Comparison of ENCODE assay signal across 8 cellular contexts in the genomic region with DNA sequence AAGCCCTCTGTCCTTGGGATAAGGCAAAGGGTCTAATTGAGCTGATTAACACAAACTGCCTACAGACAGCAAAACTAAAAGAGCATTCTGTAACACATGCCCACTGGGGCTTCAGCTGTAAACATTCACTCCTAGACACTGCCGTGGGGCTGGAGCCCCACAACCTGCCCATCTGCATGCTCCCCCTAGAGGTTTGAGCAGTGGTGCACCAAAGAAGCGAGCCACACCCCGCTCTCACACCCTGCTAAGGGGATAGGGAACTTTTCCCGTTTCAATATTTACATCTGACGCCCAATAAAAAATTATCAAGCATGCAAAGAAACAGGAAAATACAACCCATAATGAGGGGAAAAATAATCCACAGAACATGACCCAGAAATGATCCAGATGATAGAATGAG. TPM values are rescaled to one million over a fixed set of nuclear protein-coding genes. Genes with fewer than 3 reads are reported as not detected.
DNase-seq lines count a peak whose midpoint lies in the region; ATAC-seq, FAIRE-seq and TF ChIP-seq lines count a peak whose summit lies in the region.

No MANE protein-coding gene starts in this region.

- H3K4me1 Mint-ChIP-seq in endodermal cell = no peaks in the 10 kb centered on the region

- H3K27me3 Mint-ChIP-seq in endodermal cell (ENCODE audit: insufficient read depth) = peaks cover 2% of the 10 kb centered on the region

- 9% methylated on average over 5 of the region's 5 CpGs for whole genome bisulfite sequencing in A549 (ENCODE audit: missing lambda C conversion rate)
- 63% methylated on average over 5 of the region's 5 CpGs; no CpG with 5 or more reads in 1 of the 2 experiments for WGBS in endodermal cell (ENCODE audit: insufficient coverage in 1 of 2, insufficient read length in 1 of 2), 2 experiments

- H3K4me3 ChIP-seq in A549 (no peak overlapping the region), DOHH2 (ENCODE audit: low read length) (no peak overlapping the region), OCI-LY1 (ENCODE audit: low read depth, low read length, poor library complexity, severe bottlenecking) (no peak overlapping the region), endodermal cell (ENCODE audit: low read length) (no peak overlapping the region)

- H3K79me2 ChIP-seq in DOHH2 (ENCODE audit: control insufficient read depth, low read length) (no peaks in the 10 kb centered on the region), OCI-LY1 (ENCODE audit: insufficient read depth, low read length) (no peaks in the 10 kb centered on the region)

- H2AFZ ChIP-seq in OCI-LY1 (ENCODE audit: low read length) = no peak overlapping the region

- H3K27ac ChIP-seq in A549 (no peak overlapping the region), DOHH2 (ENCODE audit: low read depth, low read length) (no peak overlapping the region), OCI-LY1 (ENCODE audit: low read depth, low read length, poor library complexity, severe bottlenecking) (no peak overlapping the region), endodermal cell (ENCODE audit: low read depth, low read length) (no peak overlapping the region)

- H3K36me3 ChIP-seq in DOHH2 (ENCODE audit: control insufficient read depth, low read length) = no peaks in the 10 kb centered on the region
- no peaks in the 10 kb centered on the region for H3K36me3 ChIP-seq in OCI-LY1 (ENCODE audit: insufficient read depth, low read length)
- H3K36me3 ChIP-seq in endodermal cell (ENCODE audit: control insufficient read depth, insufficient read depth, low read length) = no peaks in the 10 kb centered on the region

- H3K9ac ChIP-seq in OCI-LY1 (ENCODE audit: low read length) (no peak overlapping the region), endodermal cell (ENCODE audit: extremely low read depth, low read length, poor library complexity, severe bottlenecking) (no peak overlapping the region)

- peak; percentile 45 for TF ChIP-seq CTCF in A549 (IDR thresholded peaks at IDR 0.05)
- TF ChIP-seq CTCF in DOHH2 (IDR thresholded peaks at IDR 0.05; ENCODE audit: low read depth, low read length, poor library complexity, severe bottlenecking) = peak; percentile 46
- peak; percentile 39; the same call in 1 of the 2 replicates for TF ChIP-seq CTCF in OCI-LY1 (IDR thresholded peaks at IDR 0.05; ENCODE audit: low read length)
- peak; percentile 64 for TF ChIP-seq CTCF in endodermal cell (conservative IDR thresholded peaks at IDR 0.05)

- TF ChIP-seq EP300 in A549 (IDR thresholded peaks at IDR 0.05) = no peak

- TF ChIP-seq POLR2A in A549 (IDR thresholded peaks at IDR 0.05; ENCODE audit: low read length) = no peak

- no peaks in the 10 kb centered on the region for H4K20me1 ChIP-seq in DOHH2 (ENCODE audit: control insufficient read depth, insufficient read depth, low read depth, low read length)
- no peaks in the 10 kb centered on the region for H4K20me1 ChIP-seq in OCI-LY1 (ENCODE audit: insufficient read depth, low read length)

- DNase-seq in A549 (ENCODE audit: low read depth in 1 of 2, low spot score in 1 of 2) (peak; percentile 17 to 32), endodermal cell (peak; percentile 58), pons (ENCODE audit: low spot score) (no peak), NCI-H2196 treated with DMSO at 0.1 percent for 48 hours (lab: John Stamatoyannopoulos, UW; ENCODE audit: unreplicated experiment) (no peak), DMS114 treated with DMSO at 0.1 percent for 48 hours (lab: John Stamatoyannopoulos, UW; ENCODE audit: unreplicated experiment) (no peak)

- H3K4me2 ChIP-seq in A549 (peak overlapping the region; percentile 66), DOHH2 (ENCODE audit: low read length) (no peak overlapping the region), OCI-LY1 (ENCODE audit: low read length) (no peak overlapping the region)

- no peak overlapping the region for H3K4me3 Mint-ChIP-seq in endodermal cell

- H3F3A ChIP-seq in DOHH2 (ENCODE audit: control insufficient read depth, insufficient read depth) = no peaks in the 10 kb centered on the region
- no peaks in the 10 kb centered on the region for H3F3A ChIP-seq in OCI-LY1 (ENCODE audit: insufficient read depth, low read length)

- ATAC-seq in A549 (peak; percentile 69 to 93; a peak in 5 of 6 replicates), HG03571 (IDR thresholded peaks at IDR 0.05; ENCODE audit: unreplicated experiment) (no peak)

- H3K36me3 Mint-ChIP-seq in endodermal cell (ENCODE audit: low read depth) = no peaks in the 10 kb centered on the region

- H3K4me1 ChIP-seq in A549 (peaks cover 10% of the 10 kb centered on the region), DOHH2 (ENCODE audit: control insufficient read depth, low read length) (no peaks in the 10 kb centered on the region), OCI-LY1 (ENCODE audit: insufficient read depth, low read length, severe bottlenecking) (no peaks in the 10 kb centered on the region), endodermal cell (ENCODE audit: control insufficient read depth, insufficient read depth, low read length) (no peaks in the 10 kb centered on the region)

- FAIRE-seq in A549 (lab: Jason Lieb, UNC) = no peak

- CTCF ChIA-PET in A549 (lab: Yijun Ruan, JAX) = interaction anchor here (0.6 to 9.5 kb wide), 25 partner anchors 9 to 264 kb away, joined by 3 to 142 read pairs (median 6); no protein-coding TSS in a partner anchor

- H3K27ac Mint-ChIP-seq in endodermal cell = no peak overlapping the region

- TF ChIP-seq RAD21 in A549 (conservative IDR thresholded peaks at IDR 0.05 in 1 of 2, IDR thresholded peaks at IDR 0.05 in 1 of 2) = peak; percentile 17 to 42; a peak in 3 of 5 replicates

- H3K9me3 Mint-ChIP-seq in endodermal cell = peaks cover 62% of the 10 kb centered on the region

- H3K27me3 ChIP-seq in DOHH2 (ENCODE audit: control insufficient read depth, low read length) (no peaks in the 10 kb centered on the region), OCI-LY1 (ENCODE audit: insufficient read depth, low read length) (no peaks in the 10 kb centered on the region), endodermal cell (ENCODE audit: control insufficient read depth, insufficient read depth, low read length, poor library complexity, severe bottlenecking) (no peaks in the 10 kb centered on the region)

- H3K9me2 ChIP-seq in DOHH2 (replicated peaks; ENCODE audit: control insufficient read depth, low read length) (no peaks in the 10 kb centered on the region), OCI-LY1 (ENCODE audit: low read depth, low read length) (no peaks in the 10 kb centered on the region)

- POLR2A ChIA-PET in A549 (lab: Yijun Ruan, JAX) = no interaction called here

- H3K9me3 ChIP-seq in A549 = no peaks in the 10 kb centered on the region
- no peaks in the 10 kb centered on the region for H3K9me3 ChIP-seq in DOHH2 (ENCODE audit: control insufficient read depth, insufficient read depth, low read length)
- H3K9me3 ChIP-seq in OCI-LY1 (ENCODE audit: low read length) = no peaks in the 10 kb centered on the region
- H3K9me3 ChIP-seq in endodermal cell (ENCODE audit: control insufficient read depth, low read length) = no peaks in the 10 kb centered on the region

TF ChIP-seq in A549, 52 proteins besides CTCF, POLR2A, EP300 and RAD21 (continues in another document):
- no peak for TF ChIP-seq FOSB (CRISPR knock-in tag; IDR thresholded peaks at IDR 0.05)
- TF ChIP-seq HEYL (CRISPR knock-in tag; IDR thresholded peaks at IDR 0.05) = no peak
- no peak for TF ChIP-seq JUN (IDR thresholded peaks at IDR 0.05)
- TF ChIP-seq TP53 (CRISPR knock-in tag; IDR thresholded peaks at IDR 0.05) = no peak
- TF ChIP-seq ZSCAN20 (CRISPR knock-in tag; IDR thresholded peaks at IDR 0.05) = no peak
- no peak for TF ChIP-seq BHLHE40 (IDR thresholded peaks at IDR 0.05; ENCODE audit: low read depth, low read length)
- TF ChIP-seq, protein P1, sequence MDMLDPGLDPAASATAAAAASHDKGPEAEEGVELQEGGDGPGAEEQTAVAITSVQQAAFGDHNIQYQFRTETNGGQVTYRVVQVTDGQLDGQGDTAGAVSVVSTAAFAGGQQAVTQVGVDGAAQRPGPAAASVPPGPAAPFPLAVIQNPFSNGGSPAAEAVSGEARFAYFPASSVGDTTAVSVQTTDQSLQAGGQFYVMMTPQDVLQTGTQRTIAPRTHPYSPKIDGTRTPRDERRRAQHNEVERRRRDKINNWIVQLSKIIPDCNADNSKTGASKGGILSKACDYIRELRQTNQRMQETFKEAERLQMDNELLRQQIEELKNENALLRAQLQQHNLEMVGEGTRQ (IDR thresholded peaks at IDR 0.05) = no peak

RNA-seq across cellular contexts. Expression of a gene that starts 46.9 kb away (rescaled TPM):
- polyA plus RNA-seq in A549 (2011; rRNA removed) (139 and 155 TPM in 2 replicates), A549 (2017; fragmentation: RNase III; extraction: RNeasy Plus Mini Kit Qiagen cat#74134 plus additional on column Dnase treatment) (147 to 153 TPM (median 149 TPM) in 3 replicates)
- polyA plus RNA-seq in A549 (2012; cell fraction: cytosol; rRNA removed) = 268 and 301 TPM in 2 replicates
- polyA plus RNA-seq in A549 (2012; cell fraction: nucleus; rRNA removed) = 255 and 270 TPM in 2 replicates
- 81.2 and 115 TPM in 2 replicates for polyA minus RNA-seq in A549 (2011; rRNA and poly(A)+ RNA removed)
- total RNA-seq in endodermal cell = 100 to 1,000 TPM; 107 to 120 TPM
- 82.5 TPM for polyA plus RNA-seq in endodermal cell (2013, experiment 1 of 2)
- polyA plus RNA-seq in endodermal cell (2013, experiment 2 of 2) = 79.4 TPM

RNA-seq across cellular contexts. Expression of a gene that starts 58.4 kb away (rescaled TPM):
- polyA plus RNA-seq in A549 (2011; rRNA removed) = 0.52 and 0.73 TPM in 2 replicates
- polyA plus RNA-seq in A549 (2012; cell fraction: cytosol; rRNA removed) = 0.24 and 0.29 TPM in 2 replicates
- 0.36 and 0.40 TPM in 2 replicates for polyA plus RNA-seq in A549 (2012; cell fraction: nucleus; rRNA removed)
- 0.96 to 1.5 TPM (median 1.1 TPM) in 3 replicates for polyA plus RNA-seq in A549 (2017; fragmentation: RNase III; extraction: RNeasy Plus Mini Kit Qiagen cat#74134 plus additional on column Dnase treatment)
- polyA minus RNA-seq in A549 (2011; rRNA and poly(A)+ RNA removed) = 0.29 and 0.68 TPM in 2 replicates
- total RNA-seq in endodermal cell = 1 to 10 TPM; 2.3 to 3.0 TPM
- polyA plus RNA-seq in endodermal cell (2013, experiment 1 of 2) = 1.8 TPM
- polyA plus RNA-seq in endodermal cell (2013, experiment 2 of 2) = 1.3 TPM

RNA-seq across cellular contexts. Expression of a gene that starts 58.6 kb away (rescaled TPM):
- polyA plus RNA-seq in A549 (2011; rRNA removed) (85.4 and 100 TPM in 2 replicates), A549 (2017; fragmentation: RNase III; extraction: RNeasy Plus Mini Kit Qiagen cat#74134 plus additional on column Dnase treatment) (72.1 to 79.4 TPM (median 76.7 TPM) in 3 replicates)
- 46.2 and 48.1 TPM in 2 replicates for polyA plus RNA-seq in A549 (2012; cell fraction: cytosol; rRNA removed)
- polyA plus RNA-seq in A549 (2012; cell fraction: nucleus; rRNA removed) = 55.1 and 84.6 TPM in 2 replicates
- 76.7 and 87.6 TPM in 2 replicates for polyA minus RNA-seq in A549 (2011; rRNA and poly(A)+ RNA removed)
- total RNA-seq in endodermal cell = 100 to 1,000 TPM in 1 of 2 donors, 10 to 100 TPM in 1; 89.0 to 121 TPM
- polyA plus RNA-seq in endodermal cell (2013, experiment 1 of 2) = 77.6 TPM
- polyA plus RNA-seq in endodermal cell (2013, experiment 2 of 2) = 69.1 TPM

Comparison
In these comparisons a context has a peak if more than half of its experiments do, and no peak if none do; other contexts are left out.
1. DNase-seq: peak in A549 (2 of 2) and endodermal cell (single experiment); none in pons (single experiment), NCI-H2196 treated with DMSO at 0.1 percent for 48 hours (single experiment) and DMS114 treated with DMSO at 0.1 percent for 48 hours (single experiment).
2. Peak in every context shown above with its lines, with median percentiles within 50 percentile points of each other: CTCF ChIP-seq.